Comparison of ENCODE assay signal across 1 cellular context in genomic region chr5:178114325-178115135, GRCh38.
TF ChIP-seq lines count a peak whose summit lies in the region.

No MANE protein-coding gene starts in this region.

TF ChIP-seq in SK-N-SH treated with all-trans-retinoic acid at 6 μM for 48 hours, 23 proteins besides CTCF, POLR2A, EP300 and RAD21 (continued from another document):
- TF ChIP-seq CSRNP3 (CRISPR knock-in tag; IDR thresholded peaks at IDR 0.05) (no peak), CSDC2 (CRISPR knock-in tag; IDR thresholded peaks at IDR 0.05) (no peak), TOX (CRISPR knock-in tag; IDR thresholded peaks at IDR 0.05; ENCODE audit: borderline replicate concordance) (no peak)
TF ChIP-seq in SK-N-SH treated with all-trans-retinoic acid at 6 μM for 48 hours: peak in this region for 0.
